20 cellular contexts compared by ENCODE assay signal in genomic region chr1:208722592-208722991, GRCh38.
"Had no signal": no experiment of that assay in that cellular context is flagged by ENCODE, and none has a peak within 500 bp of the region (broad histone marks: within the 10 kb centered on the region; RNA-seq: fewer than 3 reads in every experiment).

No MANE protein-coding gene starts in this region.

- DNase-seq: Karpas-422; KG1; MG63; NCI-H1092; NCI-H1436; NCI-H1694 treated with DMSO at 0.1 percent for 48 hours; NCI-H1930; NCI-H2081; NCI-H2227 treated with DMSO at 0.1 percent for 48 hours; NCI-H524; NCI-H526 treated with DMSO at 0.1 percent for 48 hours; NCI-H748 treated with DMSO at 0.1 percent for 48 hours; NK-92 treated with Interleukin-12 subunit alpha and Interleukin-12 subunit beta, amount 100 ng/mL, for 24 hours; PC-3; SHP77 treated with DMSO at 0.1 percent for 48 hours; SJCRH30; SW 1271; T-cell had no signal

- H3K4me1 ChIP-seq: SJCRH30 had no signal

- H3K36me3 ChIP-seq: MG63, SJCRH30 had no signal

- ATAC-seq: Panc1, PC-3, Right ventricle myocardium inferior, T-cell had no signal

- H3K27me3 ChIP-seq: MG63, SJCRH30 had no signal

- H3K27ac ChIP-seq: SJCRH30 had no signal

- H3K4me3 ChIP-seq: MG63, SJCRH30 had no signal
